13 cellular contexts compared by ENCODE assay signal in genomic region chrX:79182616-79183015, GRCh38. TPM values are rescaled to one million over a fixed set of nuclear protein-coding genes. Genes with fewer than 3 reads are reported as not detected.
DNase-seq lines count a peak whose midpoint lies in the region; ATAC-seq and TF ChIP-seq lines count a peak whose summit lies in the region.
"Had no signal": no experiment of that assay in that cellular context is flagged by ENCODE, and none has a peak within 500 bp of the region (broad histone marks: within the 10 kb centered on the region; RNA-seq: fewer than 3 reads in every experiment).

No MANE protein-coding gene starts in this region.

- POLR2A ChIA-PET in activated B cell treated with CpG ODN at 0.5 μM for 24 hours (lab: Charles Lee), result interaction anchor here (0.7 to 1.2 kb wide), 5 partner anchors 27 to 88 kb away, joined by 3 read pairs; no protein-coding TSS in a partner anchor

- CTCF ChIA-PET in activated B cell treated with CpG ODN at 0.5 μM for 24 hours (lab: Charles Lee), result no interaction called here

- H3K36me3 Mint-ChIP-seq in activated B cell treated with CpG ODN at 0.5 μM for 24 hours (ENCODE audit: low read depth), result peaks cover 6% of the 10 kb centered on the region

- intact Hi-C loops in activated B cell treated with CpG ODN at 0.5 μM for 24 hours (cut with micrococcal nuclease), result loop anchor here (5.0 kb wide), 1 partner anchor 80 kb away; no protein-coding TSS in a partner anchor

- H3K4me3 ChIP-seq in GM12864 (ENCODE audit: low read depth, low read length) (no peak overlapping the region), coronary artery (no peak overlapping the region)
- H3K4me3 ChIP-seq: stomach had no signal

- H3K27ac ChIP-seq in coronary artery, result no peak overlapping the region
- H3K27ac ChIP-seq: stomach had no signal

- ATAC-seq in GM19328 (IDR thresholded peaks at IDR 0.05; ENCODE audit: unreplicated experiment) (peak; percentile 86), HG02970 (IDR thresholded peaks at IDR 0.05; ENCODE audit: low FRiP score, unreplicated experiment) (peak; percentile 81), activated B cell treated with CpG ODN at 0.5 μM for 24 hours (ENCODE audit: low read depth) (peak; percentile 56)

- TF ChIP-seq CTCF in GM12864 (IDR thresholded peaks at IDR 0.05; ENCODE audit: low read depth, low read length, missing control alignments), result no peak
- TF ChIP-seq CTCF in activated B cell treated with CpG ODN at 0.5 μM for 24 hours (IDR thresholded peaks at IDR 0.05), result no peak
- TF ChIP-seq CTCF in coronary artery (IDR thresholded peaks at IDR 0.05), result no peak

- H3K4me1 Mint-ChIP-seq in activated B cell treated with CpG ODN at 0.5 μM for 24 hours, result peaks cover 40% of the 10 kb centered on the region

- H3K27me3 Mint-ChIP-seq in activated B cell treated with CpG ODN at 0.5 μM for 24 hours, result no peaks in the 10 kb centered on the region

- peak overlapping the region; percentile 78 for H3K27ac Mint-ChIP-seq in activated B cell treated with CpG ODN at 0.5 μM for 24 hours

- DNase-seq in GM12864 (ENCODE audit: low read depth) (peak; percentile 61), activated B cell treated with CpG ODN at 0.5 μM for 24 hours (no peak), NCI-H2107 (lab: John Stamatoyannopoulos, UW) (no peak), coronary artery (ENCODE audit: low spot score) (no peak), SKM-1 treated with dmso at 0.1 percent for 144 hours (lab: John Stamatoyannopoulos, UW; ENCODE audit: unreplicated experiment) (no peak), NCI-H2029 (lab: John Stamatoyannopoulos, UW) (no peak)
- DNase-seq: activated CD4-positive, alpha-beta T cell treated with anti-CD3 and anti-CD28 coated beads for 1 hour; NK-92 treated with Interleukin-12 subunit alpha and Interleukin-12 subunit beta, amount 100 ng/mL, for 24 hours; stomach had no signal

- peaks cover 5% of the 10 kb centered on the region for H3K9me3 Mint-ChIP-seq in activated B cell treated with CpG ODN at 0.5 μM for 24 hours

- peak overlapping the region; percentile 28 for H3K4me3 Mint-ChIP-seq in activated B cell treated with CpG ODN at 0.5 μM for 24 hours

RNA-seq across cellular contexts. Expression of gene GPR174, which starts 38.1 kb away (rescaled TPM):
- total RNA-seq in activated B cell treated with CpG ODN at 0.5 μM for 24 hours, result 18.4 and 20.5 TPM in 2 replicates
- total RNA-seq: dermis microvascular lymphatic vessel endothelial cell, HT-29 had no signal
